29 cellular contexts compared by ENCODE assay signal in genomic region chr11:133606122-133606521, GRCh38.
"Had no signal": no experiment of that assay in that cellular context is flagged by ENCODE, and none has a peak within 500 bp of the region (broad histone marks: within the 10 kb centered on the region; RNA-seq: fewer than 3 reads in every experiment).

No MANE protein-coding gene starts in this region.

- H3K4me3 ChIP-seq: esophagus squamous epithelium had no signal

- FAIRE-seq: astrocyte, colon, frontal cortex had no signal

- H3K36me3 ChIP-seq: brain microvascular endothelial cell, esophagus squamous epithelium, WERI-Rb-1 had no signal

- H3K4me1 ChIP-seq: esophagus squamous epithelium had no signal

- H3K27ac ChIP-seq: brain microvascular endothelial cell, esophagus squamous epithelium, WERI-Rb-1 had no signal

- H3K27me3 ChIP-seq: brain microvascular endothelial cell, esophagus squamous epithelium had no signal

- DNase-seq: activated B cell treated with CpG ODN at 0.5 μM for 24 hours; activated CD4-positive, alpha-beta T cell treated with anti-CD3 and anti-CD28 coated beads for 48 hours; activated CD4-positive, alpha-beta T cell treated with anti-CD3 and anti-CD28 coated beads, Interleukin-2, amount 50 U/mL, for 1 hour; activated CD4-positive, alpha-beta T cell treated with anti-CD3 and anti-CD28 coated beads, Interleukin-2, amount 50 U/mL, for 48 hours; activated CD8-positive, alpha-beta memory T cell treated with anti-CD3 and anti-CD28 coated beads for 24 hours; activated CD8-positive, alpha-beta T cell treated with anti-CD3 and anti-CD28 coated beads for 36 hours; activated effector memory CD4-positive, alpha-beta T cell treated with Interleukin-2 at 50 U/mL for 16 hours; activated gamma-delta T cell treated with Interleukin-2 at 50 U/mL for 16 hours; activated naive CD4-positive, alpha-beta T cell treated with anti-CD3 and anti-CD28 coated beads, Interleukin-2, amount 50 U/mL, for 16 hours; activated naive CD4-positive, alpha-beta T cell treated with Interleukin-2 at 50 U/mL for 16 hours; activated T-cell treated with anti-CD3 and anti-CD28 coated beads, Interleukin-2, amount 50 U/mL, for 4 hours; amniotic stem cell; anterior cingulate cortex; brain microvascular endothelial cell; caudate nucleus; cortex of kidney; dermis blood vessel endothelial cell; effector CD4-positive, alpha-beta T cell; effector memory CD8-positive, alpha-beta T cell; erythroblast; esophagus squamous epithelium; head of caudate nucleus; T-helper 1 cell; T-helper 17 cell; T1000; WERI-Rb-1 had no signal
